In genomic region chr19:15284896-15285295, GRCh38 we compare ENCODE assay signal across 1 cellular context.
TF ChIP-seq lines count a peak whose summit lies in the region.

No MANE protein-coding gene starts in this region.

TF ChIP-seq in SK-N-SH, 30 proteins besides CTCF, POLR2A, EP300 and RAD21 (continued from another document):
- TF ChIP-seq USF1 (IDR thresholded peaks at IDR 0.05; ENCODE audit: borderline replicate concordance, low read depth) (no peak), MAX (IDR thresholded peaks at IDR 0.05; ENCODE audit: low read depth) (no peak)
